23 cellular contexts compared by ENCODE assay signal in genomic region chr14:93047187-93047586, GRCh38.
DNase-seq lines count a peak whose midpoint lies in the region; ATAC-seq, FAIRE-seq and TF ChIP-seq lines count a peak whose summit lies in the region.
"Had no signal": no experiment of that assay in that cellular context is flagged by ENCODE, and none has a peak within 500 bp of the region (broad histone marks: within the 10 kb centered on the region; RNA-seq: fewer than 3 reads in every experiment).

No MANE protein-coding gene starts in this region.

- no peak for ATAC-seq in left ventricle myocardium superior
- ATAC-seq in WTC11: no peak
- ATAC-seq in HG02759 (IDR thresholded peaks at IDR 0.05; ENCODE audit: unreplicated experiment): no peak
- ATAC-seq in CD8-positive, alpha-beta T cell: no peak
- ATAC-seq: body of pancreas had no signal

- no peaks in the 10 kb centered on the region for H3K9me3 ChIP-seq in cardiac muscle cell (ENCODE audit: low read depth)
- no peaks in the 10 kb centered on the region for H3K9me3 ChIP-seq in kidney (ENCODE audit: control insufficient read depth in 1 of 2, low read length in 2 of 2)
- no peaks in the 10 kb centered on the region for H3K9me3 ChIP-seq in thyroid gland
- no peaks in the 10 kb centered on the region for H3K9me3 ChIP-seq in CD8-positive, alpha-beta T cell (ENCODE audit: low read length)
- H3K9me3 ChIP-seq: body of pancreas, tibial artery had no signal

- DNase-seq in cardiac muscle cell (ENCODE audit: low read depth in 1 of 2, low spot score in 1 of 2): no peak
- DNase-seq in left ventricle myocardium superior: no peak
- DNase-seq in WTC11 (ENCODE audit: low spot score): no peak
- peak; percentile 45 for DNase-seq in kidney
- no peak for DNase-seq in thyroid gland
- no peak for DNase-seq in brain microvascular endothelial cell
- DNase-seq in CD8-positive, alpha-beta T cell: no peak
- DNase-seq: activated CD4-positive, alpha-beta memory T cell treated with anti-CD3 and anti-CD28 coated beads, Interleukin-2, amount 10 ng/mL, durations not matched to agents 7 days and 5 days; activated gamma-delta T cell treated with Interleukin-2 at 50 U/mL for 16 hours; AML-193; body of pancreas; CD8-positive, alpha-beta memory T cell; DMS153; effector memory CD4-positive, alpha-beta T cell; GOT3; mammary epithelial cell; NCI-H1105; NCI-H2029; NCI-H69 had no signal

- H3K27ac ChIP-seq in cardiac muscle cell (peak overlapping the region; percentile 49), kidney (ENCODE audit: low read depth in 2 of 2, low read length in 2 of 2) (no peak overlapping the region), thyroid gland (peak overlapping the region; percentile 90 to 96 (median 93)), brain microvascular endothelial cell (no peak overlapping the region)
- H3K27ac ChIP-seq in CD8-positive, alpha-beta T cell (ENCODE audit: low read depth, low read length): no peak overlapping the region
- H3K27ac ChIP-seq: tibial artery had no signal

- no peaks in the 10 kb centered on the region for H3K27me3 Mint-ChIP-seq in WTC11 (ENCODE audit: low read depth)
- no peaks in the 10 kb centered on the region for H3K27me3 Mint-ChIP-seq in CD8-positive, alpha-beta T cell (ENCODE audit: low read depth)
- H3K27me3 Mint-ChIP-seq: activated CD4-positive, alpha-beta memory T cell treated with anti-CD3 and anti-CD28 coated beads, Interleukin-2, amount 10 ng/mL, durations not matched to agents 7 days and 5 days; CD8-positive, alpha-beta memory T cell; stimulated activated naive CD8-positive, alpha-beta T cell treated with anti-CD3 and anti-CD28 coated beads, Interleukin-15, Interleukin-2, amounts not matched to agents 100 ng/mL and 50 ng/mL, for 24 hours had no signal

- intact Hi-C loops in left ventricle myocardium superior (cut with micrococcal nuclease) (no loop called here), kidney (cut with DNase I) (no loop called here), thyroid gland (cut with DNase I) (no loop called here)
- intact Hi-C loops in CD8-positive, alpha-beta T cell (cut with DNase I, micrococcal nuclease): no loop called here

- TF ChIP-seq CTCF in cardiac muscle cell (IDR thresholded peaks at IDR 0.05; ENCODE audit: low read depth, low read length) (no peak), WTC11 (IDR thresholded peaks at IDR 0.05) (no peak), kidney (IDR thresholded peaks at IDR 0.05; ENCODE audit: borderline replicate concordance, extremely low read depth, insufficient read depth) (no peak), thyroid gland (IDR thresholded peaks at IDR 0.05) (no peak), brain microvascular endothelial cell (IDR thresholded peaks at IDR 0.05; ENCODE audit: low read depth, low read length, missing control alignments) (no peak)
- no peak for TF ChIP-seq CTCF in CD8-positive, alpha-beta T cell (IDR thresholded peaks at IDR 0.05)

- in situ Hi-C loops in brain microvascular endothelial cell (cut with HindIII; ENCODE audit: low pct_ligation_motif_present, low sequenced_read_pairs): no loop called here

- H3K36me3 ChIP-seq in cardiac muscle cell (no peaks in the 10 kb centered on the region), kidney (ENCODE audit: control insufficient read depth in 1 of 2, insufficient read depth in 2 of 2, low read length in 2 of 2) (no peaks in the 10 kb centered on the region), thyroid gland (no peaks in the 10 kb centered on the region), brain microvascular endothelial cell (replicated peaks) (no peaks in the 10 kb centered on the region)
- peaks cover 5% of the 10 kb centered on the region for H3K36me3 ChIP-seq in CD8-positive, alpha-beta T cell (ENCODE audit: insufficient read depth, low read length)
- H3K36me3 ChIP-seq: tibial artery had no signal

- H3K4me3 Mint-ChIP-seq in WTC11: no peak overlapping the region
- H3K4me3 Mint-ChIP-seq in CD8-positive, alpha-beta T cell: no peak overlapping the region
- H3K4me3 Mint-ChIP-seq: activated CD4-positive, alpha-beta memory T cell treated with anti-CD3 and anti-CD28 coated beads, Interleukin-2, amount 10 ng/mL, durations not matched to agents 7 days and 5 days; CD8-positive, alpha-beta memory T cell; stimulated activated naive CD8-positive, alpha-beta T cell treated with anti-CD3 and anti-CD28 coated beads, Interleukin-15, Interleukin-2, amounts not matched to agents 100 ng/mL and 50 ng/mL, for 24 hours had no signal

- H3K27me3 ChIP-seq in cardiac muscle cell: no peaks in the 10 kb centered on the region
- H3K27me3 ChIP-seq in thyroid gland: no peaks in the 10 kb centered on the region
- no peaks in the 10 kb centered on the region for H3K27me3 ChIP-seq in brain microvascular endothelial cell (replicated peaks)
- no peaks in the 10 kb centered on the region for H3K27me3 ChIP-seq in CD8-positive, alpha-beta T cell (ENCODE audit: insufficient read depth, low read length)
- H3K27me3 ChIP-seq: body of pancreas, tibial artery had no signal

- CTCF ChIA-PET in WTC11 (lab: Charles Lee): interaction anchor here (0.5 to 2.4 kb wide), 6 partner anchors 13 to 139 kb away, joined by 3 to 12 read pairs (median 3); no protein-coding TSS in a partner anchor
- CTCF ChIA-PET in CD8-positive, alpha-beta T cell (lab: Charles Lee): interaction anchor here (1.3 to 2.9 kb wide), 3 partner anchors 9 to 66 kb away, joined by 3 to 11 read pairs (median 9); no protein-coding TSS in a partner anchor

- FAIRE-seq in kidney (lab: Jason Lieb, UNC): no peak
- FAIRE-seq: A204.1 had no signal

- no peak for TF ChIP-seq POLR2A in thyroid gland (IDR thresholded peaks at IDR 0.05)

- H3K4me1 Mint-ChIP-seq in WTC11: peaks cover 93% of the 10 kb centered on the region
- H3K4me1 Mint-ChIP-seq in CD8-positive, alpha-beta T cell (ENCODE audit: low read depth): peaks cover 31% of the 10 kb centered on the region

- WGBS in thyroid gland, 2 donors: 93 to 97% methylated on average over 6 of the region's 6 CpGs

- no peaks in the 10 kb centered on the region for H3K9me3 Mint-ChIP-seq in WTC11
- H3K9me3 Mint-ChIP-seq in CD8-positive, alpha-beta T cell: no peaks in the 10 kb centered on the region
- H3K9me3 Mint-ChIP-seq: activated CD4-positive, alpha-beta memory T cell treated with anti-CD3 and anti-CD28 coated beads, Interleukin-2, amount 10 ng/mL, durations not matched to agents 7 days and 5 days; CD8-positive, alpha-beta memory T cell; stimulated activated naive CD8-positive, alpha-beta T cell treated with anti-CD3 and anti-CD28 coated beads, Interleukin-15, Interleukin-2, amounts not matched to agents 100 ng/mL and 50 ng/mL, for 24 hours had no signal

- POLR2A ChIA-PET in WTC11 (lab: Charles Lee): no interaction called here
- POLR2A ChIA-PET in CD8-positive, alpha-beta T cell (lab: Charles Lee): no interaction called here

- H3K27ac Mint-ChIP-seq in WTC11: peak overlapping the region; percentile 32; the same call in 1 of the 2 replicates
- H3K27ac Mint-ChIP-seq in CD8-positive, alpha-beta T cell: no peak overlapping the region
- H3K27ac Mint-ChIP-seq: activated CD4-positive, alpha-beta memory T cell treated with anti-CD3 and anti-CD28 coated beads, Interleukin-2, amount 10 ng/mL, durations not matched to agents 7 days and 5 days; stimulated activated naive CD8-positive, alpha-beta T cell treated with anti-CD3 and anti-CD28 coated beads, Interleukin-15, Interleukin-2, amounts not matched to agents 100 ng/mL and 50 ng/mL, for 24 hours had no signal

- H3K4me1 ChIP-seq in cardiac muscle cell (ENCODE audit: low read depth) (peaks cover 57% of the 10 kb centered on the region), kidney (ENCODE audit: control insufficient read depth in 1 of 2, insufficient read depth in 1 of 2, low read depth in 1 of 2, low read length in 2 of 2) (peaks cover 58 to 65% of the 10 kb centered on the region in 2 donors), thyroid gland (peaks cover 65 to 91% of the 10 kb centered on the region in 2 donors)
- peaks cover 31% of the 10 kb centered on the region for H3K4me1 ChIP-seq in CD8-positive, alpha-beta T cell (ENCODE audit: insufficient read depth, low read length)

- H3K4me3 ChIP-seq in cardiac muscle cell (no peak overlapping the region), kidney (ENCODE audit: low read length in 2 of 2) (no peak overlapping the region), thyroid gland (replicated peaks in 1 of 3) (no peak overlapping the region), brain microvascular endothelial cell (ENCODE audit: low read depth, low read length) (no peak overlapping the region)
- H3K4me3 ChIP-seq in CD8-positive, alpha-beta T cell (ENCODE audit: low read depth, low read length): no peak overlapping the region
- H3K4me3 ChIP-seq: body of pancreas, tibial artery had no signal

- H3K36me3 Mint-ChIP-seq in WTC11: peaks cover 12% of the 10 kb centered on the region; the same call in 1 of the 2 replicates
- H3K36me3 Mint-ChIP-seq in CD8-positive, alpha-beta T cell: peaks cover 28% of the 10 kb centered on the region

- no peak overlapping the region for H3K9ac ChIP-seq in kidney (ENCODE audit: low read length in 2 of 2)

TF ChIP-seq in WTC11, 78 proteins besides CTCF, POLR2A, EP300 and RAD21:
- TF ChIP-seq ATF1 (CRISPR knock-in tag; IDR thresholded peaks at IDR 0.05): no peak
- no peak for TF ChIP-seq GTF2I (CRISPR knock-in tag; conservative IDR thresholded peaks at IDR 0.05)
- TF ChIP-seq RELA (CRISPR knock-in tag; IDR thresholded peaks at IDR 0.05; ENCODE audit: borderline replicate concordance): no peak
- no peak for TF ChIP-seq EMX1 (CRISPR knock-in tag; IDR thresholded peaks at IDR 0.05)
- TF ChIP-seq CREB1 (CRISPR knock-in tag; IDR thresholded peaks at IDR 0.05): no peak
- TF ChIP-seq JAZF1 (CRISPR knock-in tag; IDR thresholded peaks at IDR 0.05): no peak
- TF ChIP-seq NR2C2 (CRISPR knock-in tag; IDR thresholded peaks at IDR 0.05): no peak
- TF ChIP-seq FOXP4 (CRISPR knock-in tag; IDR thresholded peaks at IDR 0.05): no peak
TF ChIP-seq in WTC11: peak in this region for 0.

Comparison
In these comparisons a context has a peak if more than half of its experiments do, and no peak if none do; other contexts are left out.
1. H3K27ac ChIP-seq: peak in cardiac muscle cell (single experiment) and thyroid gland (3 of 3); none in kidney (0 of 2), brain microvascular endothelial cell (single experiment) and CD8-positive, alpha-beta T cell (single experiment).